ENCODE assay signal across 1 cellular context in the genomic region with DNA sequence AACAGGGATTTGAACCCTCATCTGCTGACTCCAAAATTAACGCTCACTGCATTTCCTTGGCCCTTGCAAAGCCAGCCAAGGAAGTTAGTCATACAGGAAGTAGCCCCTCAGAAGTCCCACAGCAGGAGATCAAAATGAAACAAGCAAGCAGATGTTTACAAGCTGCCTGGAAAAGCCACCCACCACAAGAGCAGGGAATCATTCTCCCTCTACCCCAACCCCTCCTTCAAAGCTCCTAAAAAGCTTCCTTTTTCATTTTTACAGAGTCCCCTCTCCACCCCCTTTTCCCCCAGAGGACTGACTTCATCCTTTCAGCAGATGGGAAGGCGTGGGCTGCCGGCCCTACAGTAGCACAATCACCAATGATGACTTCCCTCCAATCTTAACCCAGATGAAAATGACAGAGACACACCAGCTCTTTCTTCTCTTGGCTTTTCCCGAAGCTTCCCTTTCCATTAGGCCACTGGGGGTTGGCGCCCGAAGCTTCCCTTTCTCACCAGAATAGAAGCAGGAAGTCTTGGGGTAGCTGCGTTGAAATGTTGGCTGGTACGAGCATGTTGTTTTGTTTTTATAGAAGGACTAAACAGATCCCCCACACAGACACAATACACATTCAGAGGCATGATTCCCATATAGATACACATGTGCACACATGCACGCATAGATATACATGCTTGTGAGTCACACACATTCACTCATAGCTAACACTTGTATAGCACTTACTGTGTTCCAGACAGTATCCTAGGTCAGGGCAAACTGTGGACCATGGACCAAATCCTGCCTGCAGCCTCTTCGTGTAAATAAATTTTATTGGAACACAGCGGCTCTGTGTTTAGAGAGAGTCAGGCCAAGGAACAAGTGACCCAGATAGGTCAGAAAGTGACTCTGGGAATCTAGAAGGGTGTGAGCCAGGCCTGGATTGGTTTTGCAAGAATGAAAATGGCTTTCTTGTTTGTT.
A peak's percentile ranks its signal among the peaks of the same experiment; 100 is the strongest.
TF ChIP-seq lines count a peak whose summit lies in the region.

No MANE protein-coding gene starts in this region.

TF ChIP-seq in GM12878, 131 proteins besides CTCF, POLR2A, EP300 and RAD21 (continued from another document):
- TF ChIP-seq, protein P1, sequence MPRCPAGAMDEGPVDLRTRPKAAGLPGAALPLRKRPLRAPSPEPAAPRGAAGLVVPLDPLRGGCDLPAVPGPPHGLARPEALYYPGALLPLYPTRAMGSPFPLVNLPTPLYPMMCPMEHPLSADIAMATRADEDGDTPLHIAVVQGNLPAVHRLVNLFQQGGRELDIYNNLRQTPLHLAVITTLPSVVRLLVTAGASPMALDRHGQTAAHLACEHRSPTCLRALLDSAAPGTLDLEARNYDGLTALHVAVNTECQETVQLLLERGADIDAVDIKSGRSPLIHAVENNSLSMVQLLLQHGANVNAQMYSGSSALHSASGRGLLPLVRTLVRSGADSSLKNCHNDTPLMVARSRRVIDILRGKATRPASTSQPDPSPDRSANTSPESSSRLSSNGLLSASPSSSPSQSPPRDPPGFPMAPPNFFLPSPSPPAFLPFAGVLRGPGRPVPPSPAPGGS (IDR thresholded peaks at IDR 0.05; ENCODE audit: borderline replicate concordance, insufficient read depth, low read depth, low read length, poor library complexity, severe bottlenecking): no peak
- TF ChIP-seq IKZF1 (conservative IDR thresholded peaks at IDR 0.05): peak; percentile 64
- peak; percentile 25; the same call in 1 of the 2 replicates for TF ChIP-seq CBFB (IDR thresholded peaks at IDR 0.05; ENCODE audit: low read depth)
- TF ChIP-seq, protein P2, sequence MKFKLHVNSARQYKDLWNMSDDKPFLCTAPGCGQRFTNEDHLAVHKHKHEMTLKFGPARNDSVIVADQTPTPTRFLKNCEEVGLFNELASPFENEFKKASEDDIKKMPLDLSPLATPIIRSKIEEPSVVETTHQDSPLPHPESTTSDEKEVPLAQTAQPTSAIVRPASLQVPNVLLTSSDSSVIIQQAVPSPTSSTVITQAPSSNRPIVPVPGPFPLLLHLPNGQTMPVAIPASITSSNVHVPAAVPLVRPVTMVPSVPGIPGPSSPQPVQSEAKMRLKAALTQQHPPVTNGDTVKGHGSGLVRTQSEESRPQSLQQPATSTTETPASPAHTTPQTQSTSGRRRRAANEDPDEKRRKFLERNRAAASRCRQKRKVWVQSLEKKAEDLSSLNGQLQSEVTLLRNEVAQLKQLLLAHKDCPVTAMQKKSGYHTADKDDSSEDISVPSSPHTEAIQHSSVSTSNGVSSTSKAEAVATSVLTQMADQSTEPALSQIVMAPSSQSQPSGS (IDR thresholded peaks at IDR 0.05; ENCODE audit: low read length): 0 out of 2 replicates have a peak, but pooled peaks have one; percentile 37
- TF ChIP-seq FOS (IDR thresholded peaks at IDR 0.05; ENCODE audit: borderline replicate concordance, extremely low read depth, insufficient read length): no peak
- peak in 1 of 2 experiments; percentile 49; a peak in 1 of 3 replicates for TF ChIP-seq EGR1 (IDR thresholded peaks at IDR 0.05; ENCODE audit: borderline replicate concordance in 1 of 2, low read depth in 2 of 2, low read length in 2 of 2)
- peak; percentile 45 for TF ChIP-seq JUNB (IDR thresholded peaks at IDR 0.05)
- peak in 1 of 2 experiments; percentile 88; a peak in 2 of 4 replicates for TF ChIP-seq ETV6 (conservative IDR thresholded peaks at IDR 0.05 in 1 of 2, IDR thresholded peaks at IDR 0.05 in 1 of 2; ENCODE audit: borderline replicate concordance in 1 of 2, low read depth in 1 of 2)
